Comparison of ENCODE assay signal across 8 cellular contexts in the genomic region with DNA sequence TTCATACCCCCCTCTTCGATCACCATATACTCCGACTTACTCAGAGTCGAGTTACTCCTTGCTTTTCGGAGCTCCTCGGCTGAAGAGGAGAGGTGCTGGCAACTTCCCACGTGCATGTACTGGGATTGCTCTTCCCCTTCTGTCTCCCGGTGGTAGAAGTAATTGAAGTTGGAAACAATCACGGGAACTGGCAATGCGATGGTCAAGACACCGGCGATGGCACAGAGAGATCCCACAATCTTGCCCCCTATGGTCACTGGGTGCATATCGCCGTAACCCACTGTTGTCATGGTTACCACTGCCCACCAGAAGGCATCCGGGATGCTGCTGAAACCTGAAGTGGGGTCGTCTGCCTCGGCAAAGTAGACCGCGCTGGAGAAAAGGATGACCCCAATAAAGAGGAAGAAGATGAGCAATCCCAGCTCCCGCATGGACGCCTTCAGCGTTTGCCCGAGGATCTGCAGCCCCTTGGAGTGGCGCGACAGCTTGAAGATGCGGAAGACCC. TPM values are rescaled to one million over a fixed set of nuclear protein-coding genes. Genes with fewer than 3 reads are reported as not detected.
DNase-seq lines count a peak whose midpoint lies in the region; ATAC-seq, FAIRE-seq and TF ChIP-seq lines count a peak whose summit lies in the region.

No MANE protein-coding gene starts in this region.

- H3K56ac ChIP-seq in H1 (replicated peaks; ENCODE audit: insufficient read length, low read depth, low read length), result no peak overlapping the region

- H3K14ac ChIP-seq in H1 (ENCODE audit: insufficient read length), result no peak overlapping the region

- H3K4me3 ChIP-seq in H1 (ENCODE audit: extremely low read depth in 1 of 4, insufficient read depth in 2 of 4, low read depth in 3 of 4, low read length in 4 of 4), result no peak overlapping the region

- H3K27me3 Mint-ChIP-seq in WTC11 (ENCODE audit: low read depth), result peaks cover 83% of the 10 kb centered on the region

- no peak for TF ChIP-seq POLR2A in H1 (IDR thresholded peaks at IDR 0.05; ENCODE audit: control extremely low read depth in 1 of 2, low read depth in 2 of 2, low read length in 2 of 2)

- WGBS in H1 (ENCODE audit: extremely low coverage in 1 of 2, insufficient coverage in 1 of 2, insufficient read length in 1 of 2, insufficient replicate concordance in 2 of 2, low coverage in 1 of 2, low lambda C conversion rate in 2 of 2, missing lambda C conversion rate in 1 of 2), 2 experiments, result 88% methylated on average over 25 of the region's 25 CpGs; no CpG with 5 or more reads in 1 of the 2 experiments

- H4K20me1 ChIP-seq in H1 (replicated peaks in 1 of 2; ENCODE audit: control insufficient read depth in 1 of 2, insufficient read depth in 2 of 2, low read length in 2 of 2), result peaks cover 4 to 8% of the 10 kb centered on the region in 2 experiments

- H3K4ac ChIP-seq in H1 (replicated peaks; ENCODE audit: insufficient read length, low read depth, low read length), result no peak overlapping the region

- no peak for TF ChIP-seq EP300 in H1 (IDR thresholded peaks at IDR 0.05; ENCODE audit: borderline replicate concordance in 1 of 2, low read depth in 2 of 2, low read length in 2 of 2)

- peak; percentile 42 for DNase-seq in NK-92 treated with Interleukin-12 subunit alpha and Interleukin-12 subunit beta, amount 100 ng/mL, for 24 hours (lab: John Stamatoyannopoulos, UW)
- DNase-seq in NK-92 (lab: John Stamatoyannopoulos, UW; ENCODE audit: unreplicated experiment), result no peak
- no peak for DNase-seq in WTC11 (ENCODE audit: low spot score)
- no peak for DNase-seq in H1 (ENCODE audit: low read depth in 1 of 2, low spot score in 2 of 2)
- DNase-seq in stimulated activated naive CD4-positive, alpha-beta T cell (lab: John Stamatoyannopoulos, UW), result peak in 5 of 6 experiments; percentile 6 to 66 (median 23)

- peaks cover 7% of the 10 kb centered on the region; the same call in 1 of the 2 replicates for H3K23me2 ChIP-seq in H1 (ENCODE audit: low read depth, low read length)

- H3K4me1 Mint-ChIP-seq in WTC11, result peaks cover 11% of the 10 kb centered on the region

- no peak overlapping the region for H2BK120ac ChIP-seq in H1 (replicated peaks; ENCODE audit: low read depth, low read length)

- no peaks in the 10 kb centered on the region for H3K79me1 ChIP-seq in H1 (ENCODE audit: low read depth, low read length)

- H4K5ac ChIP-seq in H1 (ENCODE audit: insufficient read length, low read depth, low read length), result no peak overlapping the region

- no peak overlapping the region for H2AFZ ChIP-seq in H1 (ENCODE audit: low read length)

- ATAC-seq in WTC11 (no peak), HG03135 (IDR thresholded peaks at IDR 0.05; ENCODE audit: unreplicated experiment) (no peak), GM21723 (IDR thresholded peaks at IDR 0.05; ENCODE audit: unreplicated experiment) (no peak), HG03378 (IDR thresholded peaks at IDR 0.05; ENCODE audit: unreplicated experiment) (no peak)

- no peak overlapping the region for H2BK12ac ChIP-seq in H1 (ENCODE audit: low read depth, low read length)

- H4K91ac ChIP-seq in H1 (replicated peaks; ENCODE audit: insufficient read length, low read length), result no peak overlapping the region

- no peak overlapping the region for H2BK5ac ChIP-seq in H1 (ENCODE audit: low read depth, low read length)

- no peak overlapping the region for H3K27ac ChIP-seq in H1 (ENCODE audit: low read depth, low read length)

- H3K36me3 ChIP-seq in H1 (ENCODE audit: control insufficient read depth in 2 of 4, insufficient read depth in 4 of 4, low read length in 3 of 4), result no peaks in the 10 kb centered on the region

- no peak overlapping the region for H4K8ac ChIP-seq in H1 (ENCODE audit: extremely low read depth, insufficient read depth, low read length)

- no peak overlapping the region for H2AK5ac ChIP-seq in H1 (ENCODE audit: low read depth, low read length)

- no peak for FAIRE-seq in H1 (lab: Jason Lieb, UNC)

- H3K23ac ChIP-seq in H1 (ENCODE audit: insufficient read length), result no peak overlapping the region

- POLR2A ChIA-PET in WTC11 (lab: Charles Lee) (no interaction called here), H1 (lab: Charles Lee; ENCODE audit: partially characterized antibody) (no interaction called here)

- H3K27me3 ChIP-seq in H1 (replicated peaks in 1 of 4; ENCODE audit: control insufficient read depth in 3 of 4, extremely low read depth in 1 of 4, insufficient read depth in 3 of 4, low read length in 3 of 4), result peaks cover 27 to 59% (median 49%) of the 10 kb centered on the region in 4 experiments

- no peak for TF ChIP-seq CTCF in WTC11 (IDR thresholded peaks at IDR 0.05)
- TF ChIP-seq CTCF in H1 (IDR thresholded peaks at IDR 0.05; ENCODE audit: control extremely low read depth in 1 of 3, insufficient read depth in 1 of 3, low read depth in 1 of 3, low read length in 3 of 3), result no peak

- H3K9ac ChIP-seq in H1 (replicated peaks in 1 of 4; ENCODE audit: extremely low read depth in 1 of 4, low read depth in 3 of 4, low read length in 3 of 4), result no peak overlapping the region

- H3K79me2 ChIP-seq in H1 (ENCODE audit: control insufficient read depth in 1 of 2, insufficient read depth in 2 of 2, low read length in 2 of 2), result no peaks in the 10 kb centered on the region

- H3K9me3 Mint-ChIP-seq in WTC11, result no peaks in the 10 kb centered on the region

- H3K36me3 Mint-ChIP-seq in WTC11, result peaks cover 4% of the 10 kb centered on the region; the same call in 1 of the 2 replicates

- H3K18ac ChIP-seq in H1 (ENCODE audit: extremely low read depth, low read length), result no peak overlapping the region

- H3K9me3 ChIP-seq in H1 (ENCODE audit: insufficient read depth in 2 of 2, low read depth in 1 of 2, low read length in 1 of 2), result peaks cover 0 to 8% of the 10 kb centered on the region in 2 experiments; a peak in 1 of 4 replicates

- H3K4me2 ChIP-seq in H1 (ENCODE audit: insufficient read depth in 1 of 2, low read depth in 2 of 2, low read length in 2 of 2), result peak overlapping the region; percentile 65 to 82; a peak in 2 of 4 replicates

- no peak overlapping the region for H3K27ac Mint-ChIP-seq in WTC11

- TF ChIP-seq RAD21 in H1 (IDR thresholded peaks at IDR 0.05 in 1 of 2, conservative IDR thresholded peaks at IDR 0.05 in 1 of 2; ENCODE audit: low read depth in 2 of 2, low read length in 2 of 2), result no peak

- no peak overlapping the region for H2BK15ac ChIP-seq in H1 (ENCODE audit: low read length)

- CTCF ChIA-PET in WTC11 (lab: Charles Lee) (interaction anchor here (1.3 to 1.8 kb wide), 3 partner anchors 10 to 92 kb away, joined by 3 to 5 read pairs (median 3); no protein-coding TSS in a partner anchor), H1 (lab: Charles Lee; ENCODE audit: partially characterized antibody) (interaction anchor here (0.8 to 2.4 kb wide), 8 partner anchors 8 to 148 kb away, joined by 3 to 18 read pairs (median 4); no protein-coding TSS in a partner anchor)

- peaks cover 0 to 8% (median 2%) of the 10 kb centered on the region in 4 experiments; a peak in 4 of 7 replicates for H3K4me1 ChIP-seq in H1 (replicated peaks in 1 of 4; ENCODE audit: control insufficient read depth in 3 of 4, insufficient read depth in 4 of 4, low read length in 3 of 4)

- H3K4me3 Mint-ChIP-seq in WTC11, result peak overlapping the region; percentile 71

- H2BK20ac ChIP-seq in H1 (ENCODE audit: low read length), result no peak overlapping the region

TF ChIP-seq in WTC11, 78 proteins besides CTCF, POLR2A, EP300 and RAD21 (continues in another document):
- TF ChIP-seq IRF2 (CRISPR knock-in tag; IDR thresholded peaks at IDR 0.05; ENCODE audit: borderline replicate concordance, low read depth) (no peak), TEAD1 (CRISPR knock-in tag; IDR thresholded peaks at IDR 0.05) (no peak)
- TF ChIP-seq, protein P1, sequence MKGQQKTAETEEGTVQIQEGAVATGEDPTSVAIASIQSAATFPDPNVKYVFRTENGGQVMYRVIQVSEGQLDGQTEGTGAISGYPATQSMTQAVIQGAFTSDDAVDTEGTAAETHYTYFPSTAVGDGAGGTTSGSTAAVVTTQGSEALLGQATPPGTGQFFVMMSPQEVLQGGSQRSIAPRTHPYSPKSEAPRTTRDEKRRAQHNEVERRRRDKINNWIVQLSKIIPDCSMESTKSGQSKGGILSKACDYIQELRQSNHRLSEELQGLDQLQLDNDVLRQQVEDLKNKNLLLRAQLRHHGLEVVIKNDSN (CRISPR knock-in tag; IDR thresholded peaks at IDR 0.05), result no peak

TF ChIP-seq in H1, 55 proteins besides CTCF, POLR2A, EP300 and RAD21:
- TF ChIP-seq TAF1 (IDR thresholded peaks at IDR 0.05; ENCODE audit: low read depth, low read length), result no peak

RNA-seq across cellular contexts. Expression of a gene that starts 1.5 kb away (rescaled TPM):
- total RNA-seq in WTC11 (2021), result 1.1 to 1.2 TPM (median 1.2 TPM) in 3 replicates
- 0.95 and 1.0 TPM in 2 replicates for total RNA-seq in H1 (2021; fragmentation: NEBNext Ultra II Directional; extraction: Animal tissue kit (Norgen Biotek cat#: 25700))
- polyA plus RNA-seq in H1 (2011; rRNA removed), result 1.1 and 1.2 TPM in 2 replicates
- 0.90 TPM for polyA plus RNA-seq in H1 (2011; cell fraction: cytosol; rRNA removed)
- polyA plus RNA-seq in H1 (2011; cell fraction: nucleus; rRNA removed), result 1.7 TPM
- polyA plus RNA-seq in H1 (2012, experiment 1 of 2), result 0.47 to 0.92 TPM (median 0.55 TPM) in 4 replicates
- 0.14 TPM for polyA plus RNA-seq in H1 (2012, experiment 2 of 2)
- 0.81 TPM for polyA plus RNA-seq in H1 (2013, experiment 1 of 2)
- 0.66 TPM for polyA plus RNA-seq in H1 (2013, experiment 2 of 2)
- polyA minus RNA-seq in H1 (2011; rRNA and poly(A)+ RNA removed), result 4.5 and 5.7 TPM in 2 replicates
- polyA minus RNA-seq in H1 (2011; cell fraction: cytosol; rRNA and poly(A)+ RNA removed), result 2.3 TPM
- polyA minus RNA-seq in H1 (2011; cell fraction: nucleus; rRNA and poly(A)+ RNA removed), result 7.0 TPM

Comparison
In these comparisons a context has a peak if more than half of its experiments do, and no peak if none do; other contexts are left out.
1. DNase-seq: peak in NK-92 treated with Interleukin-12 subunit alpha and Interleukin-12 subunit beta, amount 100 ng/mL, for 24 hours (single experiment) and stimulated activated naive CD4-positive, alpha-beta T cell (5 of 6); none in NK-92 (single experiment), WTC11 (single experiment) and H1 (0 of 2).